In genomic region chr16:89847056-89847929, GRCh38 we compare ENCODE assay signal across 20 cellular contexts. TPM values are rescaled to one million over a fixed set of nuclear protein-coding genes. Genes with fewer than 3 reads are reported as not detected.
A peak's percentile ranks its signal among the peaks of the same experiment; 100 is the strongest.
DNase-seq lines count a peak whose midpoint lies in the region; ATAC-seq lines count a peak whose summit lies in the region.
"Had no signal": no experiment of that assay in that cellular context is flagged by ENCODE, and none has a peak within 500 bp of the region (broad histone marks: within the 10 kb centered on the region; RNA-seq: fewer than 3 reads in every experiment).

No MANE protein-coding gene starts in this region.

- intact Hi-C loops in left colon (cut with DNase I, micrococcal nuclease) = no loop called here

- ATAC-seq in left colon = peak; percentile 84
- no peak for ATAC-seq in HG02642 (IDR thresholded peaks at IDR 0.05; ENCODE audit: poor library complexity, unreplicated experiment)
- ATAC-seq: activated naive CD8-positive, alpha-beta T cell treated with anti-CD3 and anti-CD28 coated beads, Interleukin-2, amount 50 U/mL, for 24 hours; HCT116; lower lobe of right lung; naive thymus-derived CD8-positive, alpha-beta T cell; Panc1 had no signal

- DNase-seq in DMS153 (lab: John Stamatoyannopoulos, UW) = peak; percentile 15
- DNase-seq in HT-29 (ENCODE audit: low spot score) = peak; percentile 84
- DNase-seq in NCI-H345 treated with DMSO at 0.1 percent for 48 hours (lab: John Stamatoyannopoulos, UW; ENCODE audit: unreplicated experiment) = peak; percentile 36
- DNase-seq in left colon = peak; percentile 72 to 79
- DNase-seq in A172 (ENCODE audit: low spot score) = no peak
- no peak for DNase-seq in SKM-1 treated with dmso at 0.1 percent for 144 hours (lab: John Stamatoyannopoulos, UW; ENCODE audit: unreplicated experiment)
- DNase-seq in stimulated activated naive CD4-positive, alpha-beta T cell (lab: John Stamatoyannopoulos, UW) = no peak
- DNase-seq: activated CD4-positive, CD25-positive, alpha-beta regulatory T cell treated with anti-CD3 and anti-CD28 coated beads, Interleukin-2, amount 50 U/mL, for 72 hours; activated naive CD8-positive, alpha-beta T cell treated with anti-CD3 and anti-CD28 coated beads, Interleukin-2, amount 50 U/mL, for 24 hours; CD8-positive, alpha-beta memory T cell; KBM-7; lower lobe of right lung; naive thymus-derived CD8-positive, alpha-beta T cell; NCI-H82; SK-N-SH; stimulated activated CD4-positive, alpha-beta T cell treated with anti-CD3 and anti-CD28 coated beads, Interleukin-4, amount 100 ng/mL, for 4 hours; T1000 had no signal

RNA-seq across cellular contexts. Expression of gene SPIRE2, which starts 19.0 kb away (rescaled TPM):
- total RNA-seq in HT-29 (2014; rRNA removed; shearing (Covaris generic)) = 25.2 and 30.4 TPM in 2 replicates
- 10 to 100 TPM; 70.2 to 97.7 TPM for total RNA-seq in left colon
- 6.9 and 12.6 TPM in 2 replicates for total RNA-seq in A172 (2014; rRNA removed; shearing (Covaris generic))

RNA-seq across cellular contexts. Expression of gene TCF25, which starts 26.1 kb away (rescaled TPM):
- total RNA-seq in HT-29 (2014; rRNA removed; shearing (Covaris generic)) = 136 and 161 TPM in 2 replicates
- total RNA-seq in left colon = 100 to 1,000 TPM; 152 to 210 TPM
- total RNA-seq in A172 (2014; rRNA removed; shearing (Covaris generic)) = 145 and 153 TPM in 2 replicates

RNA-seq across cellular contexts. Expression of gene FANCA, which starts 30.8 kb away (rescaled TPM):
- 92.6 and 100 TPM in 2 replicates for total RNA-seq in HT-29 (2014; rRNA removed; shearing (Covaris generic))
- 10 to 100 TPM; 11.1 to 26.6 TPM for total RNA-seq in left colon
- total RNA-seq in A172 (2014; rRNA removed; shearing (Covaris generic)) = 51.8 and 55.9 TPM in 2 replicates

Comparison
In these comparisons a context has a peak if more than half of its experiments do, and no peak if none do; other contexts are left out.
1. DNase-seq: peak in DMS153 (single experiment), HT-29 (single experiment), NCI-H345 treated with DMSO at 0.1 percent for 48 hours (single experiment) and left colon (2 of 2); none in A172 (single experiment), SKM-1 treated with dmso at 0.1 percent for 144 hours (single experiment) and stimulated activated naive CD4-positive, alpha-beta T cell (0 of 6).